ENCODE assay signal across 8 cellular contexts in the genomic region with DNA sequence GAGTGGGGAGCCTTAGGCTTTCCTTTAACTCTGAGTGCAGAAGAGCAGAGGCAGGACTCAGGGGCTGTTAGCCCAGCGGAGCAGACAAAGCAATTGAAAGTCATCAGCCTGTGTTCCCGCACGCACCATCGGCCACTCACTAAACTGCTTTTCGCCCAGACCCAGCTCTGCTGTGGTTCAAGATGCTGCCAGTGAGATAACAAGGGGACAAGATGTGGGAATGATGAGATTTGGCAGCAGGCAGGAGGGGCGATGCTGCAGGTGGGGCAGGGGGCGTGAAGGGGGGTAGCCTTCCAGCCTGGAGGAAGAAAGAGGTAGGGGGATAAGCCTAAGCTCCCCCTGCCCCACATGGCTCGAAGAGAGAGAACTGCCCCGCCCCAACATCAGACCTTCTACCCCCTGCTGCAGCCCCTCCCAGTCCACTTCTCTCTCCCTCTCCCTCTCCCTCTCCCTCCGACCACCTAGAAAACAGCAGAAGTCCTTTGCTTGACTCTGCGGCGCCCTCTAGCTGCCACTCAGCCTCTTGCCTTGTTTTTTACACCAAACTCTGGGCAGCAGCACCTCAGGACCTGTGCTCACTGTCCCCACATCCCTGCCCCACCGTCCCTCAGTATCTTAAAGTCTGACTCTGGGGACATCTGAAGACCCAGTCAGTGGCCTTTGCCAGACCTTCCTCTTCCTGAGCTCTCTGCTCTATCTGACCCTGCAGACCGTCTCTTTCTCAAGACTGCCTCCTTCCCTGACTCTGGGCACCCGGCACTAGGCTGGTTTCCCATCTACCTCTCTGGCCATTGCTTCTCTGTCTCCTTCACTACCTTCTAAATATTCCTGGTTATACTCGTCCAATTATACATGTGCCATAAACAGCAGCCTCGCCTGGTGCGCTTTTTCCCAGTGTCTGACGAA.
DNase-seq lines count a peak whose midpoint lies in the region; ATAC-seq and TF ChIP-seq lines count a peak whose summit lies in the region.

No MANE protein-coding gene starts in this region.

- peaks cover 0 to 4% of the 10 kb centered on the region in 2 donors for H3K27me3 ChIP-seq in left lung

- H3K4me3 ChIP-seq in left lung: no peak overlapping the region

- ATAC-seq in activated CD4-positive, CD25-positive, alpha-beta regulatory T cell treated with anti-CD3 and anti-CD28 coated beads, Interleukin-2, amount 50 U/mL, for 24 hours: no peak
- ATAC-seq in left lung (peak; percentile 79), HG02798 (IDR thresholded peaks at IDR 0.05; ENCODE audit: poor library complexity, unreplicated experiment) (no peak)

- H3K27ac ChIP-seq in left lung: no peak overlapping the region

- peaks cover 3% of the 10 kb centered on the region for H3K27me3 Mint-ChIP-seq in activated CD4-positive, alpha-beta T cell treated with anti-CD3 and anti-CD28 coated beads, Interleukin-2, amount 10 ng/mL, durations not matched to agents 24 days and 14 days
- peaks cover 24% of the 10 kb centered on the region for H3K27me3 Mint-ChIP-seq in chondrocyte (ENCODE audit: low read depth)

- H3K4me1 Mint-ChIP-seq in activated CD4-positive, alpha-beta T cell treated with anti-CD3 and anti-CD28 coated beads, Interleukin-2, amount 10 ng/mL, durations not matched to agents 24 days and 14 days: peaks cover 4% of the 10 kb centered on the region
- H3K4me1 Mint-ChIP-seq in chondrocyte (ENCODE audit: low read depth): peaks cover 12% of the 10 kb centered on the region

- peak; percentile 87 for TF ChIP-seq CTCF in chondrocyte (IDR thresholded peaks at IDR 0.05)
- peak; percentile 66 to 71 for TF ChIP-seq CTCF in left lung (IDR thresholded peaks at IDR 0.05)

- peaks cover 0 to 10% of the 10 kb centered on the region in 2 donors for H3K4me1 ChIP-seq in left lung

- H3K9me3 ChIP-seq in left lung: no peaks in the 10 kb centered on the region

- peak; percentile 9 to 43 (median 22) for DNase-seq in activated CD4-positive, CD25-positive, alpha-beta regulatory T cell (lab: John Stamatoyannopoulos, UW)
- peak; percentile 52 for DNase-seq in NCI-H2171 treated with DMSO at 0.1 percent for 48 hours (lab: John Stamatoyannopoulos, UW)
- peak; percentile 87 for DNase-seq in activated CD4-positive, alpha-beta T cell treated with anti-CD3 and anti-CD28 coated beads, Interleukin-2, amount 10 ng/mL, durations not matched to agents 24 days and 14 days
- no peak for DNase-seq in chondrocyte (ENCODE audit: low spot score)
- peak; percentile 75 to 90 for DNase-seq in left lung
- DNase-seq in stimulated activated CD4-positive, alpha-beta T cell treated with anti-CD3 and anti-CD28 coated beads, TNF-alpha, amount 100 ng/mL, for 24 hours (ENCODE audit: low read depth in 3 of 3): peak; percentile 26 to 70 (median 48)

- no peaks in the 10 kb centered on the region for H3K36me3 ChIP-seq in left lung

- intact Hi-C loops in activated CD4-positive, alpha-beta T cell treated with anti-CD3 and anti-CD28 coated beads, Interleukin-2, amount 10 ng/mL, durations not matched to agents 24 days and 14 days (cut with micrococcal nuclease): loop anchor here (5.0 kb wide), 1 partner anchor 227 kb away; no protein-coding TSS in a partner anchor
- intact Hi-C loops in left lung (cut with DNase I): no loop called here

- H3K4me3 Mint-ChIP-seq in activated CD4-positive, alpha-beta T cell treated with anti-CD3 and anti-CD28 coated beads, Interleukin-2, amount 10 ng/mL, durations not matched to agents 24 days and 14 days: no peak overlapping the region
- H3K4me3 Mint-ChIP-seq in chondrocyte (ENCODE audit: unreplicated experiment): no peak overlapping the region

- no peak overlapping the region for H3K27ac Mint-ChIP-seq in activated CD4-positive, alpha-beta T cell treated with anti-CD3 and anti-CD28 coated beads, Interleukin-2, amount 10 ng/mL, durations not matched to agents 24 days and 14 days
- no peak overlapping the region for H3K27ac Mint-ChIP-seq in chondrocyte (ENCODE audit: unreplicated experiment)

- H3K9me3 Mint-ChIP-seq in activated CD4-positive, alpha-beta T cell treated with anti-CD3 and anti-CD28 coated beads, Interleukin-2, amount 10 ng/mL, durations not matched to agents 24 days and 14 days: no peaks in the 10 kb centered on the region
- H3K9me3 Mint-ChIP-seq in chondrocyte (ENCODE audit: low read depth): no peaks in the 10 kb centered on the region

- H3K36me3 Mint-ChIP-seq in activated CD4-positive, alpha-beta T cell treated with anti-CD3 and anti-CD28 coated beads, Interleukin-2, amount 10 ng/mL, durations not matched to agents 24 days and 14 days (ENCODE audit: low read depth): no peaks in the 10 kb centered on the region
- no peaks in the 10 kb centered on the region for H3K36me3 Mint-ChIP-seq in chondrocyte (ENCODE audit: low read depth)
